1 cellular context compared by ENCODE assay signal in the genomic region with DNA sequence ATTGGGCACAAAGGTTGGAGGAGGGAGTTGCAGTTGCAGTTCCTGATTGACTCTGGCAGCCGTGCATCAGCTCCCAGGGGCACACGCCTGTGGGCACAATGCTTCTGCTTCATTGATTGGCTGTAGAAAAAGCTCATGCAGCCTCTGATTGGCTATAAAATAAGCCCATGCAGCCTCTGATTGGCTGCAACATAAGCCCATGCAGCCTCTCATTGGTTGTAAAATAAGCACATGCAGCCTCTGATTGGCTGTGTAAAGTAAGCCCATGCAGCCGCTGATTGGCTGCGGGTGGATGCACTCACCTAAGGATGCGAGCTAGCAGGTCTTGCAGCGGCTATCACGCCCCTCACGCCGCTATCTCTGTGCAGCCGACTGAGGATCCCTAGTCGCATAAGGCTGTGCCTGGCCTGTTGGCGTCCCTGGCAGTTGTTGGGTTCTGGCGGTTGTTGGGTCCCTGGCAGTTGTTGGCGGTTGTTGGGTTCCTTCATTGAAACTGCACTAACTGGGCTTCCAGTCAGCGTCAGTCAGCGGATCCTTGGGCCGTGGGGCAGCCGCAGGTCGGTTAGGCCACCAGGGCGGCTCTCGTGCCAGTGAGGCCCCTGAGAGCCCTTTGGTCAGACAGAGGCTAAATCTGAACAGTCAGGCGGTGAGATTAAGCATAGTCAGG.
TF ChIP-seq lines count a peak whose summit lies in the region.

A gene (plus strand): TSS at position 295 of the 667 bp plus-strand sequence. CDS start 12,993 bp downstream, outside the sequence.

TF ChIP-seq in GM23338, 12 proteins besides CTCF, POLR2A, EP300 and RAD21:
- TF ChIP-seq, protein P1, sequence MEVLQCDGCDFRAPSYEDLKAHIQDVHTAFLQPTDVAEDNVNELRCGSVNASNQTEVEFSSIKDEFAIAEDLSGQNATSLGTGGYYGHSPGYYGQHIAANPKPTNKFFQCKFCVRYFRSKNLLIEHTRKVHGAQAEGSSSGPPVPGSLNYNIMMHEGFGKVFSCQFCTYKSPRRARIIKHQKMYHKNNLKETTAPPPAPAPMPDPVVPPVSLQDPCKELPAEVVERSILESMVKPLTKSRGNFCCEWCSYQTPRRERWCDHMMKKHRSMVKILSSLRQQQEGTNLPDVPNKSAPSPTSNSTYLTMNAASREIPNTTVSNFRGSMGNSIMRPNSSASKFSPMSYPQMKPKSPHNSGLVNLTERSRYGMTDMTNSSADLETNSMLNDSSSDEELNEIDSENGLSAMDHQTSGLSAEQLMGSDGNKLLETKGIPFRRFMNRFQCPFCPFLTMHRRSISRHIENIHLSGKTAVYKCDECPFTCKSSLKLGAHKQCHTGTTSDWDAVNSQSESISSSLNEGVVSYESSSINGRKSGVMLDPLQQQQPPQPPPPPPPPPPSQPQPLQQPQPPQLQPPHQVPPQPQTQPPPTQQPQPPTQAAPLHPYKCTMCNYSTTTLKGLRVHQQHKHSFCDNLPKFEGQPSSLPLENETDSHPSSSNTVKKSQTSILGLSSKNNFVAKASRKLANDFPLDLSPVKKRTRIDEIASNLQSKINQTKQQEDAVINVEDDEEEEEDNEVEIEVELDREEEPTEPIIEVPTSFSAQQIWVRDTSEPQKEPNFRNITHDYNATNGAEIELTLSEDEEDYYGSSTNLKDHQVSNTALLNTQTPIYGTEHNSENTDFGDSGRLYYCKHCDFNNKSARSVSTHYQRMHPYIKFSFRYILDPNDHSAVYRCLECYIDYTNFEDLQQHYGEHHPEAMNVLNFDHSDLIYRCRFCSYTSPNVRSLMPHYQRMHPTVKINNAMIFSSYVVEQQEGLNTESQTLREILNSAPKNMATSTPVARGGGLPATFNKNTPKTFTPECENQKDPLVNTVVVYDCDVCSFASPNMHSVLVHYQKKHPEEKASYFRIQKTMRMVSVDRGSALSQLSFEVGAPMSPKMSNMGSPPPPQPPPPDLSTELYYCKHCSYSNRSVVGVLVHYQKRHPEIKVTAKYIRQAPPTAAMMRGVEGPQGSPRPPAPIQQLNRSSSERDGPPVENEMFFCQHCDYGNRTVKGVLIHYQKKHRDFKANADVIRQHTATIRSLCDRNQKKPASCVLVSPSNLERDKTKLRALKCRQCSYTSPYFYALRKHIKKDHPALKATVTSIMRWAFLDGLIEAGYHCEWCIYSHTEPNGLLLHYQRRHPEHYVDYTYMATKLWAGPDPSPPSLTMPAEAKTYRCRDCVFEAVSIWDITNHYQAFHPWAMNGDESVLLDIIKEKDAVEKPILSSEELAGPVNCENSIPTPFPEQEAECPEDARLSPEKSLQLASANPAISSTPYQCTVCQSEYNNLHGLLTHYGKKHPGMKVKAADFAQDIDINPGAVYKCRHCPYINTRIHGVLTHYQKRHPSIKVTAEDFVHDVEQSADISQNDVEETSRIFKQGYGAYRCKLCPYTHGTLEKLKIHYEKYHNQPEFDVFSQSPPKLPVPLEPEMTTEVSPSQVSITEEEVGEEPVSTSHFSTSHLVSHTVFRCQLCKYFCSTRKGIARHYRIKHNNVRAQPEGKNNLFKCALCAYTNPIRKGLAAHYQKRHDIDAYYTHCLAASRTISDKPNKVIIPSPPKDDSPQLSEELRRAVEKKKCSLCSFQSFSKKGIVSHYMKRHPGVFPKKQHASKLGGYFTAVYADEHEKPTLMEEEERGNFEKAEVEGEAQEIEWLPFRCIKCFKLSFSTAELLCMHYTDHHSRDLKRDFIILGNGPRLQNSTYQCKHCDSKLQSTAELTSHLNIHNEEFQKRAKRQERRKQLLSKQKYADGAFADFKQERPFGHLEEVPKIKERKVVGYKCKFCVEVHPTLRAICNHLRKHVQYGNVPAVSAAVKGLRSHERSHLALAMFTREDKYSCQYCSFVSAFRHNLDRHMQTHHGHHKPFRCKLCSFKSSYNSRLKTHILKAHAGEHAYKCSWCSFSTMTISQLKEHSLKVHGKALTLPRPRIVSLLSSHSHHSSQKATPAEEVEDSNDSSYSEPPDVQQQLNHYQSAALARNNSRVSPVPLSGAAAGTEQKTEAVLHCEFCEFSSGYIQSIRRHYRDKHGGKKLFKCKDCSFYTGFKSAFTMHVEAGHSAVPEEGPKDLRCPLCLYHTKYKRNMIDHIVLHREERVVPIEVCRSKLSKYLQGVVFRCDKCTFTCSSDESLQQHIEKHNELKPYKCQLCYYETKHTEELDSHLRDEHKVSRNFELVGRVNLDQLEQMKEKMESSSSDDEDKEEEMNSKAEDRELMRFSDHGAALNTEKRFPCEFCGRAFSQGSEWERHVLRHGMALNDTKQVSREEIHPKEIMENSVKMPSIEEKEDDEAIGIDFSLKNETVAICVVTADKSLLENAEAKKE (CRISPR knock-in tag; IDR thresholded peaks at IDR 0.05), result no peak
- TF ChIP-seq EZH2phosphoT487 (IDR thresholded peaks at IDR 0.05; ENCODE audit: unreplicated experiment) (no peak), EZH2 (IDR thresholded peaks at IDR 0.05; ENCODE audit: low read depth, unreplicated experiment) (no peak), CREB1 (CRISPR knock-in tag; IDR thresholded peaks at IDR 0.05; ENCODE audit: low read depth) (no peak), NANOG (IDR thresholded peaks at IDR 0.05; ENCODE audit: borderline replicate concordance) (no peak), JUNB (IDR thresholded peaks at IDR 0.05; ENCODE audit: unreplicated experiment) (no peak), STAT1 (IDR thresholded peaks at IDR 0.05; ENCODE audit: unreplicated experiment) (no peak), ZNF114 (CRISPR knock-in tag; IDR thresholded peaks at IDR 0.05) (no peak), POLR2AphosphoS5 (IDR thresholded peaks at IDR 0.05; ENCODE audit: low read depth) (no peak), ZNF331 (CRISPR knock-in tag; IDR thresholded peaks at IDR 0.05; ENCODE audit: low read depth) (no peak)
- TF ChIP-seq, protein P2, sequence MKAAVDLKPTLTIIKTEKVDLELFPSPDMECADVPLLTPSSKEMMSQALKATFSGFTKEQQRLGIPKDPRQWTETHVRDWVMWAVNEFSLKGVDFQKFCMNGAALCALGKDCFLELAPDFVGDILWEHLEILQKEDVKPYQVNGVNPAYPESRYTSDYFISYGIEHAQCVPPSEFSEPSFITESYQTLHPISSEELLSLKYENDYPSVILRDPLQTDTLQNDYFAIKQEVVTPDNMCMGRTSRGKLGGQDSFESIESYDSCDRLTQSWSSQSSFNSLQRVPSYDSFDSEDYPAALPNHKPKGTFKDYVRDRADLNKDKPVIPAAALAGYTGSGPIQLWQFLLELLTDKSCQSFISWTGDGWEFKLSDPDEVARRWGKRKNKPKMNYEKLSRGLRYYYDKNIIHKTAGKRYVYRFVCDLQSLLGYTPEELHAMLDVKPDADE (IDR thresholded peaks at IDR 0.05), result no peak
- TF ChIP-seq, protein P3, sequence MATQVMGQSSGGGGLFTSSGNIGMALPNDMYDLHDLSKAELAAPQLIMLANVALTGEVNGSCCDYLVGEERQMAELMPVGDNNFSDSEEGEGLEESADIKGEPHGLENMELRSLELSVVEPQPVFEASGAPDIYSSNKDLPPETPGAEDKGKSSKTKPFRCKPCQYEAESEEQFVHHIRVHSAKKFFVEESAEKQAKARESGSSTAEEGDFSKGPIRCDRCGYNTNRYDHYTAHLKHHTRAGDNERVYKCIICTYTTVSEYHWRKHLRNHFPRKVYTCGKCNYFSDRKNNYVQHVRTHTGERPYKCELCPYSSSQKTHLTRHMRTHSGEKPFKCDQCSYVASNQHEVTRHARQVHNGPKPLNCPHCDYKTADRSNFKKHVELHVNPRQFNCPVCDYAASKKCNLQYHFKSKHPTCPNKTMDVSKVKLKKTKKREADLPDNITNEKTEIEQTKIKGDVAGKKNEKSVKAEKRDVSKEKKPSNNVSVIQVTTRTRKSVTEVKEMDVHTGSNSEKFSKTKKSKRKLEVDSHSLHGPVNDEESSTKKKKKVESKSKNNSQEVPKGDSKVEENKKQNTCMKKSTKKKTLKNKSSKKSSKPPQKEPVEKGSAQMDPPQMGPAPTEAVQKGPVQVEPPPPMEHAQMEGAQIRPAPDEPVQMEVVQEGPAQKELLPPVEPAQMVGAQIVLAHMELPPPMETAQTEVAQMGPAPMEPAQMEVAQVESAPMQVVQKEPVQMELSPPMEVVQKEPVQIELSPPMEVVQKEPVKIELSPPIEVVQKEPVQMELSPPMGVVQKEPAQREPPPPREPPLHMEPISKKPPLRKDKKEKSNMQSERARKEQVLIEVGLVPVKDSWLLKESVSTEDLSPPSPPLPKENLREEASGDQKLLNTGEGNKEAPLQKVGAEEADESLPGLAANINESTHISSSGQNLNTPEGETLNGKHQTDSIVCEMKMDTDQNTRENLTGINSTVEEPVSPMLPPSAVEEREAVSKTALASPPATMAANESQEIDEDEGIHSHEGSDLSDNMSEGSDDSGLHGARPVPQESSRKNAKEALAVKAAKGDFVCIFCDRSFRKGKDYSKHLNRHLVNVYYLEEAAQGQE (IDR thresholded peaks at IDR 0.05; ENCODE audit: unreplicated experiment), result no peak
